Comparison of ENCODE assay signal across 9 cellular contexts in the genomic region with DNA sequence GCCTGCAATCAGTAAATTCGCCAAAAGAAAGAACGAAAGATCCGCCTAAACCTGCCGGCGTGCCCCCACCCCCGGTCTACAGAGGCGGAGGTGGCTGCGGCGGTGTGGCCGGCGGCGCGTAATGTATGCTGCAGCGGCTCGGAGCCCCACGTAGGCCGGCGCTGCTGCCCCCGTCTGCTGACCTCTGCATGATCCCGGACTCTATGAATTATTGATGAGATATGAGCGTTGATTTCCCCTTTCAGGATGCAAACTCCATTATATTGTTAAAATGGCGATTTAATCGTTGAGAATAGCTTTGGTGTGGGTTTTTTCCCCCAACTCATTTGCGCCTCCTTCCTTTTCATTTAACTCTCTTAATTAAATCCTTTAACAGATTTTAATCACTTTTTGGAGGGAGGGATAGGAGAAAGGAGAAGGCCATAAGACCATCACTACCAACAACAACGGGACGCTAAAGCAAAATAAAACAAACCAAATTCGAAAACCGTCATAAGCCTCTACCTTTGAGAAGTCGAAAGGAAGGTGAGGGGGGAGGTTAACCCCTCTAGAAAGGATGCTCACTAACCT. TPM values are rescaled to one million over a fixed set of nuclear protein-coding genes. Genes with fewer than 3 reads are reported as not detected.
DNase-seq lines count a peak whose midpoint lies in the region; ATAC-seq and TF ChIP-seq lines count a peak whose summit lies in the region.
"Had no signal": no experiment of that assay in that cellular context is flagged by ENCODE, and none has a peak within 500 bp of the region (broad histone marks: within the 10 kb centered on the region; RNA-seq: fewer than 3 reads in every experiment).

No MANE protein-coding gene starts in this region.

- TF ChIP-seq POLR2A in erythroblast (IDR thresholded peaks at IDR 0.05; ENCODE audit: low read length), result no peak

- ATAC-seq in Panc1, result no peak
- ATAC-seq in HG02885 (IDR thresholded peaks at IDR 0.05; ENCODE audit: poor library complexity, unreplicated experiment), result no peak
- ATAC-seq in GM21717 (IDR thresholded peaks at IDR 0.05; ENCODE audit: unreplicated experiment), result no peak

- POLR2A ChIA-PET in Panc1 (lab: Charles Lee), result interaction anchor here (0.7 kb wide), 1 partner anchor 39 kb away, joined by 4 read pairs; no protein-coding TSS in a partner anchor

- intact Hi-C loops in Panc1 (cut with micrococcal nuclease; ENCODE audit: unreplicated experiment), result no loop called here

- BruUV-seq in Panc1 (replicated peaks; lab: Mats Ljungman, UMichigan), result no TSS peak

- H3K9ac ChIP-seq in skeletal muscle satellite cell (ENCODE audit: low read depth, low read length), result peak overlapping the region; percentile 81

- in situ Hi-C loops in GM13977 (cut with MboI; ENCODE audit: low pct_unique_long_range_greater_than_20kb, low sequenced_read_pairs, unreplicated experiment), result no loop called here
- in situ Hi-C loops in Panc1 (cut with HindIII; ENCODE audit: low pct_unique_long_range_greater_than_20kb, low sequenced_read_pairs), result no loop called here

- no peaks in the 10 kb centered on the region for H3K36me3 ChIP-seq in Panc1 (ENCODE audit: control insufficient read depth, insufficient read depth, low read length)
- H3K36me3 ChIP-seq in skeletal muscle satellite cell (ENCODE audit: insufficient read depth, low read length), result peaks cover 6% of the 10 kb centered on the region

- H3K27me3 ChIP-seq in Panc1 (ENCODE audit: control insufficient read depth, insufficient read depth, low read length), result no peaks in the 10 kb centered on the region
- no peaks in the 10 kb centered on the region for H3K27me3 ChIP-seq in skeletal muscle satellite cell (ENCODE audit: control insufficient read depth, insufficient read depth, low read length)

- DNase-seq in GM13977 (ENCODE audit: low spot score), result peak; percentile 70
- no peak for DNase-seq in Panc1 (ENCODE audit: low read depth, low spot score)
- peak; percentile 13 to 31 for DNase-seq in erythroblast (lab: John Stamatoyannopoulos, UW)
- DNase-seq in cortex of kidney (lab: John Stamatoyannopoulos, UW), result no peak
- DNase-seq: occipital lobe had no signal

- peak overlapping the region; percentile 99 for H3K27ac ChIP-seq in Panc1 (ENCODE audit: low read length)

- H3K9me3 ChIP-seq in Panc1 (ENCODE audit: control insufficient read depth, insufficient read depth, low read depth, low read length), result no peaks in the 10 kb centered on the region
- no peaks in the 10 kb centered on the region for H3K9me3 ChIP-seq in skeletal muscle satellite cell (replicated peaks; ENCODE audit: low read length)

- H3K4me1 ChIP-seq in Panc1 (ENCODE audit: control insufficient read depth, insufficient read depth, low read length) (peaks cover 74% of the 10 kb centered on the region), skeletal muscle satellite cell (ENCODE audit: control insufficient read depth, insufficient read depth, low read length) (peaks cover 30% of the 10 kb centered on the region)

- H3K4me3 ChIP-seq in Panc1 (ENCODE audit: low read depth in 2 of 2, low read length in 2 of 2) (peak overlapping the region; percentile 70 to 99), skeletal muscle satellite cell (ENCODE audit: low read length) (peak overlapping the region; percentile 81)

- TF ChIP-seq CTCF in GM13977 (IDR thresholded peaks at IDR 0.05; ENCODE audit: extremely low read depth, insufficient read depth, missing control alignments) (no peak), Panc1 (IDR thresholded peaks at IDR 0.05) (no peak)

- CTCF ChIA-PET in Panc1 (lab: Charles Lee), result interaction anchor here (0.6 to 2.0 kb wide), 2 partner anchors 58 to 327 kb away, joined by 4 read pairs; no protein-coding TSS in a partner anchor

- H3K4me2 ChIP-seq in skeletal muscle satellite cell (ENCODE audit: low read length), result peak overlapping the region; percentile 91

RNA-seq across cellular contexts. Expression of a gene that starts 3.6 kb away (rescaled TPM):
- 127 TPM for total RNA-seq in Panc1 (2021; ENCODE audit: unreplicated experiment)
- polyA plus RNA-seq in Panc1 (2012; ENCODE audit: insufficient read length), result 113 TPM
- 1.1 and 6.3 TPM in 2 replicates for total RNA-seq in skeletal muscle satellite cell (2012; rRNA removed)
- total RNA-seq: occipital lobe had no signal

RNA-seq across cellular contexts. Expression of a gene that starts 7.1 kb away (rescaled TPM):
- 67.2 TPM for total RNA-seq in Panc1 (2021; ENCODE audit: unreplicated experiment)
- polyA plus RNA-seq in Panc1 (2012; ENCODE audit: insufficient read length), result 64.4 TPM
- total RNA-seq in skeletal muscle satellite cell (2012; rRNA removed), result under 0.01 TPM in 2 replicates
- total RNA-seq: activated CD8-positive, alpha-beta memory T cell treated with anti-CD3 and anti-CD28 coated beads for 36 hours; occipital lobe had no signal

RNA-seq across cellular contexts. Expression of a gene that starts 8.3 kb away (rescaled TPM):
- total RNA-seq in Panc1 (2021; ENCODE audit: unreplicated experiment), result 27.9 TPM
- 19.4 TPM for polyA plus RNA-seq in Panc1 (2012; ENCODE audit: insufficient read length)
- 1.3 and 1.7 TPM in 2 replicates for total RNA-seq in skeletal muscle satellite cell (2012; rRNA removed)
- total RNA-seq: occipital lobe had no signal

RNA-seq across cellular contexts. Expression of a gene that starts 18.3 kb away (rescaled TPM):
- total RNA-seq in Panc1 (2021; ENCODE audit: unreplicated experiment), result 196 TPM
- 167 TPM for polyA plus RNA-seq in Panc1 (2012; ENCODE audit: insufficient read length)
- total RNA-seq in skeletal muscle satellite cell (2012; rRNA removed), result 5.5 and 6.6 TPM in 2 replicates
- total RNA-seq: occipital lobe had no signal

RNA-seq across cellular contexts. Expression of a gene that starts 24.4 kb away (rescaled TPM):
- 44.0 TPM for total RNA-seq in Panc1 (2021; ENCODE audit: unreplicated experiment)
- polyA plus RNA-seq in Panc1 (2012; ENCODE audit: insufficient read length), result 36.5 TPM
- 1.5 and 4.1 TPM in 2 replicates for total RNA-seq in skeletal muscle satellite cell (2012; rRNA removed)
- total RNA-seq: occipital lobe had no signal

Comparison
In these comparisons a context has a peak if more than half of its experiments do, and no peak if none do; other contexts are left out.
1. DNase-seq: peak in GM13977 (single experiment) and erythroblast (2 of 2); none in Panc1 (single experiment) and cortex of kidney (single experiment).